24 cellular contexts compared by ENCODE assay signal in genomic region chr2:233273120-233273519, GRCh38. TPM values are rescaled to one million over a fixed set of nuclear protein-coding genes. Genes with fewer than 3 reads are reported as not detected.
DNase-seq lines count a peak whose midpoint lies in the region; ATAC-seq and TF ChIP-seq lines count a peak whose summit lies in the region.
"Had no signal": no experiment of that assay in that cellular context is flagged by ENCODE, and none has a peak within 500 bp of the region (broad histone marks: within the 10 kb centered on the region; RNA-seq: fewer than 3 reads in every experiment).

No MANE protein-coding gene starts in this region.

- H3K27ac Mint-ChIP-seq in natural killer cell treated with Interleukin-12 subunit alpha and Interleukin-12 subunit beta and Interleukin-15 and Interleukin-18, amount 100 ng/mL, for 72 hours, result peak overlapping the region; percentile 92 to 97
- H3K27ac Mint-ChIP-seq in natural killer cell (peak overlapping the region in 1 of 2 donors; percentile 98), T-cell (peak overlapping the region; percentile 78 to 100)

- intact Hi-C loops in natural killer cell (cut with micrococcal nuclease), result loop anchor here (5.0 kb wide), 1 partner anchor 169 kb away; no protein-coding TSS in a partner anchor
- intact Hi-C loops in prostate gland (cut with DNase I), result no loop called here

- peak in 1 of 2 donors; percentile 56 for ATAC-seq in natural killer cell treated with Interleukin-12 subunit alpha and Interleukin-12 subunit beta and Interleukin-15 and Interleukin-18, amount 100 ng/mL, for 72 hours
- ATAC-seq in natural killer cell, result no peak
- ATAC-seq in T-cell (replicated peaks in 1 of 4), result no peak
- ATAC-seq: foreskin keratinocyte had no signal

- no peak overlapping the region for H3K4me3 Mint-ChIP-seq in natural killer cell treated with Interleukin-12 subunit alpha and Interleukin-12 subunit beta and Interleukin-15 and Interleukin-18, amount 100 ng/mL, for 72 hours
- H3K4me3 Mint-ChIP-seq in natural killer cell (no peak overlapping the region), T-cell (no peak overlapping the region)
- H3K4me3 Mint-ChIP-seq: central memory CD8-positive, alpha-beta T cell had no signal

- CTCF ChIA-PET in T-cell (lab: Charles Lee), result interaction anchor here (0.7 to 1.3 kb wide), 2 partner anchors 23 to 82 kb away, joined by 3 read pairs; no protein-coding TSS in a partner anchor

- H3K9me3 ChIP-seq in prostate gland, result no peaks in the 10 kb centered on the region
- H3K9me3 ChIP-seq: Caco-2, stomach had no signal

- in situ Hi-C loops in GM13977 (cut with MboI; ENCODE audit: low pct_unique_long_range_greater_than_20kb, low sequenced_read_pairs, unreplicated experiment), result loop anchor here (25.0 kb wide), 1 partner anchor 411 kb away; the partner anchor contains the start of gene SNORC

- no peak overlapping the region for H3K4me3 ChIP-seq in prostate gland
- H3K4me3 ChIP-seq: lung, stomach had no signal

- H3K27me3 Mint-ChIP-seq in natural killer cell treated with Interleukin-12 subunit alpha and Interleukin-12 subunit beta and Interleukin-15 and Interleukin-18, amount 100 ng/mL, for 72 hours, result no peaks in the 10 kb centered on the region
- H3K27me3 Mint-ChIP-seq in natural killer cell (ENCODE audit: low read depth in 2 of 2), result no peaks in the 10 kb centered on the region
- H3K27me3 Mint-ChIP-seq in T-cell, result no peaks in the 10 kb centered on the region
- H3K27me3 Mint-ChIP-seq: central memory CD8-positive, alpha-beta T cell had no signal

- H3K9me3 Mint-ChIP-seq in natural killer cell treated with Interleukin-12 subunit alpha and Interleukin-12 subunit beta and Interleukin-15 and Interleukin-18, amount 100 ng/mL, for 72 hours, result no peaks in the 10 kb centered on the region
- H3K9me3 Mint-ChIP-seq in natural killer cell (no peaks in the 10 kb centered on the region), T-cell (no peaks in the 10 kb centered on the region)
- H3K9me3 Mint-ChIP-seq: central memory CD8-positive, alpha-beta T cell had no signal

- 92% methylated on average over 6 of the region's 6 CpGs for WGBS in prostate gland

- peaks cover 44 to 55% of the 10 kb centered on the region in 2 donors for H3K4me1 Mint-ChIP-seq in natural killer cell treated with Interleukin-12 subunit alpha and Interleukin-12 subunit beta and Interleukin-15 and Interleukin-18, amount 100 ng/mL, for 72 hours (ENCODE audit: low read depth in 2 of 2)
- H3K4me1 Mint-ChIP-seq in natural killer cell (peaks cover 35 to 46% of the 10 kb centered on the region in 2 donors), T-cell (peaks cover 61 to 63% (median 61%) of the 10 kb centered on the region in 3 donors)

- TF ChIP-seq CTCF in natural killer cell (IDR thresholded peaks at IDR 0.05) (no peak), prostate gland (IDR thresholded peaks at IDR 0.05) (no peak), GM13977 (IDR thresholded peaks at IDR 0.05; ENCODE audit: extremely low read depth, insufficient read depth, missing control alignments) (no peak)

- POLR2A ChIA-PET in T-cell (lab: Charles Lee), result no interaction called here

- DNase-seq in natural killer cell treated with Interleukin-12 subunit alpha and Interleukin-12 subunit beta and Interleukin-15 and Interleukin-18, amount 100 ng/mL, for 72 hours (ENCODE audit: low spot score), result no peak
- no peak for DNase-seq in natural killer cell
- DNase-seq in T-cell, result no peak
- DNase-seq in activated T-cell treated with anti-CD3 and anti-CD28 coated beads, Interleukin-2, amount 50 U/mL, for 48 hours, result peak; percentile 57 to 62
- no peak for DNase-seq in prostate gland (ENCODE audit: low spot score)
- no peak for DNase-seq in GM13977 (ENCODE audit: low spot score)
- no peak for DNase-seq in NCI-H774 (lab: John Stamatoyannopoulos, UW)
- DNase-seq: activated effector memory CD4-positive, alpha-beta T cell treated with Interleukin-2 at 50 U/mL for 16 hours; aorta; Caco-2; DND-41; erythroblast; foreskin keratinocyte; hypothalamus; islet precursor cell; NCI-H2081 treated with DMSO at 0.1 percent for 48 hours; NCI-H446; occipital lobe; stomach; T-helper 9 cell; trophoblast cell had no signal

- H3K4me1 ChIP-seq in prostate gland (replicated peaks), result peaks cover 2% of the 10 kb centered on the region
- H3K4me1 ChIP-seq: Caco-2, foreskin keratinocyte had no signal

- no peak for TF ChIP-seq POLR2A in prostate gland (IDR thresholded peaks at IDR 0.05)

- H3K36me3 ChIP-seq in prostate gland, result peaks cover 0 to 4% of the 10 kb centered on the region in 2 donors

- peak overlapping the region; percentile 62 to 88 for H3K27ac ChIP-seq in prostate gland
- H3K27ac ChIP-seq: foreskin keratinocyte had no signal

- peaks cover 50% of the 10 kb centered on the region for H3K36me3 Mint-ChIP-seq in natural killer cell treated with Interleukin-12 subunit alpha and Interleukin-12 subunit beta and Interleukin-15 and Interleukin-18, amount 100 ng/mL, for 72 hours
- peaks cover 55% of the 10 kb centered on the region for H3K36me3 Mint-ChIP-seq in natural killer cell
- peaks cover 78% of the 10 kb centered on the region for H3K36me3 Mint-ChIP-seq in T-cell

- H3K27me3 ChIP-seq in prostate gland (replicated peaks; ENCODE audit: insufficient read depth), result no peaks in the 10 kb centered on the region
- H3K27me3 ChIP-seq: foreskin keratinocyte, stomach had no signal

RNA-seq across cellular contexts. Expression of gene ATG16L1, which starts 21.6 kb away (rescaled TPM):
- total RNA-seq in natural killer cell treated with Interleukin-12 subunit alpha and Interleukin-12 subunit beta and Interleukin-15 and Interleukin-18, amount 100 ng/mL, for 72 hours, result 10 to 100 TPM; 39.5 to 78.6 TPM
- total RNA-seq in natural killer cell (100 to 1,000 TPM; 106 to 142 (median 117) TPM), T-cell (100 to 1,000 TPM in 1 of 5 donors, 10 to 100 TPM in 4; 73.9 to 117 (median 83.4) TPM), prostate gland (10 to 100 TPM; 58.3 to 67.7 TPM)

RNA-seq across cellular contexts. Expression of gene SAG, which starts 34.5 kb away (rescaled TPM):
- total RNA-seq in natural killer cell treated with Interleukin-12 subunit alpha and Interleukin-12 subunit beta and Interleukin-15 and Interleukin-18, amount 100 ng/mL, for 72 hours, result under 1 TPM in 1 of 2 donors, not detected in 1; 0.05 TPM
- total RNA-seq in natural killer cell (under 1 TPM; 0.11 to 0.33 (median 0.12) TPM), T-cell (under 1 TPM in 2 of 5 donors, not detected in 3; 0.03 to 0.37 TPM), prostate gland (under 1 TPM in 1 of 2 donors, not detected in 1; 0.45 TPM)
- total RNA-seq: aorta, Caco-2, foreskin keratinocyte, H1, occipital lobe had no signal

Comparison
In these comparisons a context has a peak if more than half of its experiments do, and no peak if none do; other contexts are left out.
1. DNase-seq: peak in activated T-cell treated with anti-CD3 and anti-CD28 coated beads, Interleukin-2, amount 50 U/mL, for 48 hours (2 of 2); none in natural killer cell treated with Interleukin-12 subunit alpha and Interleukin-12 subunit beta and Interleukin-15 and Interleukin-18, amount 100 ng/mL, for 72 hours (single experiment), natural killer cell (single experiment), T-cell (0 of 34), prostate gland (single experiment), GM13977 (single experiment) and NCI-H774 (single experiment).